Comparison of ENCODE assay signal across 11 cellular contexts in genomic region chr1:93692451-93692861, GRCh38. TPM values are rescaled to one million over a fixed set of nuclear protein-coding genes. Genes with fewer than 3 reads are reported as not detected.
DNase-seq lines count a peak whose midpoint lies in the region; ATAC-seq, FAIRE-seq and TF ChIP-seq lines count a peak whose summit lies in the region.
"Had no signal": no experiment of that assay in that cellular context is flagged by ENCODE, and none has a peak within 500 bp of the region (broad histone marks: within the 10 kb centered on the region; RNA-seq: fewer than 3 reads in every experiment).

No MANE protein-coding gene starts in this region.

- peaks cover 13 to 33% of the 10 kb centered on the region in 2 donors for H3K4me1 ChIP-seq in neuronal stem cell (ENCODE audit: control insufficient read depth in 2 of 2, insufficient read depth in 1 of 2, low read depth in 1 of 2, low read length in 2 of 2)

- no peak overlapping the region for H3K4ac ChIP-seq in neuronal stem cell (ENCODE audit: low read length)

- intact Hi-C loops in Calu3 (cut with micrococcal nuclease; ENCODE audit: unreplicated experiment), result no loop called here

- H2BK120ac ChIP-seq in neuronal stem cell (ENCODE audit: low read depth, low read length), result no peak overlapping the region

- H3K36me3 Mint-ChIP-seq in Calu3 (ENCODE audit: insufficient read depth, unreplicated experiment), result no peaks in the 10 kb centered on the region
- H3K36me3 Mint-ChIP-seq: stimulated activated memory B cell treated with anti-CD40 and anti-IgM and Interleukin-4, amounts not matched to agents 10 μg/mL and 1 μg/mL and 100 μg/mL, for 72 hours had no signal

- no peak overlapping the region for H2BK5ac ChIP-seq in neuronal stem cell (ENCODE audit: low read length)

- H3K18ac ChIP-seq in neuronal stem cell (ENCODE audit: low read length), result no peak overlapping the region

- H3K4me3 ChIP-seq in bronchial epithelial cell (ENCODE audit: low read depth, low read length) (no peak overlapping the region), neuronal stem cell (ENCODE audit: low read length in 2 of 2) (no peak overlapping the region)

- no peak overlapping the region for H3K14ac ChIP-seq in neuronal stem cell (ENCODE audit: low read length)

- H3K36me3 ChIP-seq in bronchial epithelial cell (ENCODE audit: control insufficient read depth, insufficient read depth, low read length) (no peaks in the 10 kb centered on the region), neuronal stem cell (replicated peaks in 1 of 2; ENCODE audit: control insufficient read depth in 2 of 2, insufficient read depth in 2 of 2, low read length in 2 of 2) (no peaks in the 10 kb centered on the region)

- no peak overlapping the region for H3K27ac Mint-ChIP-seq in Calu3 (ENCODE audit: unreplicated experiment)
- H3K27ac Mint-ChIP-seq: stimulated activated memory B cell treated with anti-CD40 and anti-IgM and Interleukin-4, amounts not matched to agents 10 μg/mL and 1 μg/mL and 100 μg/mL, for 72 hours had no signal

- H3K27ac ChIP-seq in neuronal stem cell (replicated peaks; ENCODE audit: low read length), result no peak overlapping the region

- H3K9ac ChIP-seq in neuronal stem cell (ENCODE audit: low read depth, low read length, poor library complexity), result no peak overlapping the region

- CTCF ChIA-PET in Calu3 (lab: Charles Lee), result interaction anchor here (1.0 to 2.1 kb wide), 3 partner anchors 10 to 63 kb away, joined by 3 to 6 read pairs (median 5); no protein-coding TSS in a partner anchor

- H2BK15ac ChIP-seq in neuronal stem cell (ENCODE audit: low read length), result peak overlapping the region; percentile 56

- no peak for ATAC-seq in GM21390 (IDR thresholded peaks at IDR 0.05; ENCODE audit: unreplicated experiment)
- no peak for ATAC-seq in HG03378 (IDR thresholded peaks at IDR 0.05; ENCODE audit: unreplicated experiment)

- no peaks in the 10 kb centered on the region for H3K27me3 Mint-ChIP-seq in Calu3 (ENCODE audit: unreplicated experiment)
- H3K27me3 Mint-ChIP-seq: stimulated activated memory B cell treated with anti-CD40 and anti-IgM and Interleukin-4, amounts not matched to agents 10 μg/mL and 1 μg/mL and 100 μg/mL, for 72 hours had no signal

- H3K4me2 ChIP-seq in neuronal stem cell (ENCODE audit: insufficient read depth, low read length, poor library complexity, severe bottlenecking), result no peak overlapping the region

- WGBS in neuronal stem cell (ENCODE audit: extremely low coverage in 2 of 2, insufficient read length in 2 of 2, insufficient replicate concordance in 1 of 2), 2 donors, result no CpG with 5 or more reads among the region's 2 CpGs

- no peak for TF ChIP-seq CTCF in Calu3 (IDR thresholded peaks at IDR 0.05; ENCODE audit: unreplicated experiment)
- TF ChIP-seq CTCF in bronchial epithelial cell (IDR thresholded peaks at IDR 0.05; ENCODE audit: insufficient read depth, low read length, severe bottlenecking), result no peak

- DNase-seq in Calu3 (no peak), LHCN-M2 (ENCODE audit: low read depth) (peak; percentile 68), bronchial epithelial cell (ENCODE audit: low read depth) (peak; percentile 84), neuronal stem cell (ENCODE audit: low spot score) (no peak), NCI-H128 (lab: John Stamatoyannopoulos, UW; ENCODE audit: unreplicated experiment) (no peak)
- no peak for DNase-seq in activated CD8-positive, alpha-beta memory T cell treated with anti-CD3 and anti-CD28 coated beads, Interleukin-2, amount 50 U/mL, for 4 hours
- DNase-seq: activated gamma-delta T cell treated with Interleukin-2 at 50 U/mL for 16 hours, T-helper 9 cell had no signal

- no peak overlapping the region for H3K23ac ChIP-seq in neuronal stem cell (ENCODE audit: low read depth, low read length, poor library complexity)

- H3K4me1 Mint-ChIP-seq in Calu3 (ENCODE audit: low read depth, unreplicated experiment), result no peaks in the 10 kb centered on the region

- no peak overlapping the region for H2BK12ac ChIP-seq in neuronal stem cell (ENCODE audit: low read length)

- H3K79me1 ChIP-seq in neuronal stem cell (ENCODE audit: low read depth, low read length), result no peaks in the 10 kb centered on the region

- no peak overlapping the region for H4K8ac ChIP-seq in neuronal stem cell (ENCODE audit: low read depth, low read length)

- no peak for FAIRE-seq in bronchial epithelial cell (lab: Jason Lieb, UNC)

- H3K27me3 ChIP-seq in bronchial epithelial cell (ENCODE audit: control insufficient read depth, insufficient read depth, low read length) (no peaks in the 10 kb centered on the region), neuronal stem cell (ENCODE audit: control insufficient read depth in 3 of 3, insufficient read depth in 3 of 3, low read depth in 1 of 3, low read length in 3 of 3) (no peaks in the 10 kb centered on the region)

- H2AK5ac ChIP-seq in neuronal stem cell (ENCODE audit: low read depth, low read length), result no peak overlapping the region

- peak overlapping the region; percentile 29 for H3K4me3 Mint-ChIP-seq in Calu3 (ENCODE audit: low read depth, unreplicated experiment)

- no peaks in the 10 kb centered on the region for H3K9me3 ChIP-seq in neuronal stem cell (replicated peaks in 1 of 2; ENCODE audit: control insufficient read depth in 2 of 2, insufficient read depth in 1 of 2, low read depth in 1 of 2, low read length in 2 of 2)

- BruUV-seq in Calu3 (replicated peaks; lab: Mats Ljungman, UMichigan), result TSS peak; percentile 64

- H2AFZ ChIP-seq in neuronal stem cell (ENCODE audit: low read length), result no peak overlapping the region

- H3K9me3 Mint-ChIP-seq in Calu3 (ENCODE audit: low read depth, unreplicated experiment), result no peaks in the 10 kb centered on the region
- H3K9me3 Mint-ChIP-seq: stimulated activated memory B cell treated with anti-CD40 and anti-IgM and Interleukin-4, amounts not matched to agents 10 μg/mL and 1 μg/mL and 100 μg/mL, for 72 hours had no signal

- H4K91ac ChIP-seq in neuronal stem cell (ENCODE audit: low read depth, low read length, poor library complexity), result no peak overlapping the region

RNA-seq across cellular contexts. Expression of gene BCAR3, which starts 10.8 kb away (rescaled TPM):
- total RNA-seq in Calu3 (2022), result 15.6 and 15.7 TPM in 2 replicates
- 112 TPM in 2 replicates for total RNA-seq in LHCN-M2 (2014; rRNA removed)
- polyA plus RNA-seq in LHCN-M2 (2012), result 57.0 TPM
- total RNA-seq in bronchial epithelial cell, result 26.2 and 69.5 TPM in 2 replicates
- 15.9 TPM for polyA plus RNA-seq in neuronal stem cell (2013, experiment 1 of 2)
- polyA plus RNA-seq in neuronal stem cell (2013, experiment 2 of 2), result 16.0 TPM

Comparison
In these comparisons a context has a peak if more than half of its experiments do, and no peak if none do; other contexts are left out.
1. DNase-seq: peak in LHCN-M2 (single experiment) and bronchial epithelial cell (single experiment); none in Calu3 (single experiment), neuronal stem cell (single experiment), NCI-H128 (single experiment) and activated CD8-positive, alpha-beta memory T cell treated with anti-CD3 and anti-CD28 coated beads, Interleukin-2, amount 50 U/mL, for 4 hours (single experiment).